In the genomic region with DNA sequence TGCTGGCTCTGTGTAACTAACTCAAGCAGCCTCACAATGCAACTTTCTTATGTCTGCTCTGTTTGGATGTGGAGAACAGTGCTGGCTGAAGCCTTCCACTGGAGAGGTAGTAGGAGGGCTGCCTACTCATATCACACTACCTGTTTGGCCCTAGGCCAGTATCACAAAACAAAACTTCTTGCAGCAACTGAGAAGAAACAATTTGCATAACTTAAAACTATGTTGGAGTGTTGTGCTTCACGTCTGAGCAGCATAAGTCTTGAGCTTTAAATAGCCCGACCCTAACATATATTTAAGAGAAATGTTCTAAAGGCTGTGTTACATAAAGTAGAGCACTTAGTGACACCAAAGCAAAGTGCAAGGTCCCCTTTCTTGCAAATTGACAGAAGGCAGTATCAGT, we compare ENCODE assay signal across 10 cellular contexts.
DNase-seq lines count a peak whose midpoint lies in the region; ATAC-seq lines count a peak whose summit lies in the region.
"Had no signal": no experiment of that assay in that cellular context is flagged by ENCODE, and none has a peak within 500 bp of the region (broad histone marks: within the 10 kb centered on the region; RNA-seq: fewer than 3 reads in every experiment).

No MANE protein-coding gene starts in this region.

- peaks cover 30% of the 10 kb centered on the region for H3K4me1 Mint-ChIP-seq in activated naive CD4-positive, alpha-beta T cell treated with anti-CD3 and anti-CD28 coated beads for 36 hours (ENCODE audit: low read depth)

- ATAC-seq in GM21717 (IDR thresholded peaks at IDR 0.05; ENCODE audit: unreplicated experiment) (peak; percentile 77), HG03135 (IDR thresholded peaks at IDR 0.05; ENCODE audit: unreplicated experiment) (peak; percentile 87), Right ventricle myocardium inferior (no peak)
- ATAC-seq: A549 had no signal

- no peaks in the 10 kb centered on the region for H3K36me3 Mint-ChIP-seq in activated naive CD4-positive, alpha-beta T cell treated with anti-CD3 and anti-CD28 coated beads for 36 hours (ENCODE audit: low read depth)

- H3K9me3 Mint-ChIP-seq in activated naive CD4-positive, alpha-beta T cell treated with anti-CD3 and anti-CD28 coated beads for 36 hours, result no peaks in the 10 kb centered on the region

- CTCF ChIA-PET in activated naive CD4-positive, alpha-beta T cell treated with anti-CD3 and anti-CD28 coated beads for 36 hours (lab: Charles Lee), result no interaction called here

- intact Hi-C loops in activated naive CD4-positive, alpha-beta T cell treated with anti-CD3 and anti-CD28 coated beads for 36 hours (cut with micrococcal nuclease), result loop anchor here (10.0 kb wide), 2 partner anchors 555 to 1235 kb away; partner anchors contain the start of gene KIF5C
- intact Hi-C loops in Right ventricle myocardium inferior (cut with DNase I), result no loop called here

- no peak overlapping the region for H3K4me3 Mint-ChIP-seq in activated naive CD4-positive, alpha-beta T cell treated with anti-CD3 and anti-CD28 coated beads for 36 hours

- no peaks in the 10 kb centered on the region for H3K27me3 Mint-ChIP-seq in activated naive CD4-positive, alpha-beta T cell treated with anti-CD3 and anti-CD28 coated beads for 36 hours (ENCODE audit: low read depth)

- H3K27ac Mint-ChIP-seq in activated naive CD4-positive, alpha-beta T cell treated with anti-CD3 and anti-CD28 coated beads for 36 hours, result no peak overlapping the region

- peak; percentile 22 for DNase-seq in activated naive CD4-positive, alpha-beta T cell treated with anti-CD3 and anti-CD28 coated beads for 36 hours
- no peak for DNase-seq in activated naive CD4-positive, alpha-beta T cell treated with Interleukin-2 at 50 U/mL for 16 hours
- DNase-seq in HT-29 (ENCODE audit: low spot score) (no peak), GM03348 (ENCODE audit: low spot score) (no peak), Right ventricle myocardium inferior (ENCODE audit: missing footprints) (no peak), NCI-H446 treated with DMSO at 0.1 percent for 48 hours (lab: John Stamatoyannopoulos, UW) (no peak)
- DNase-seq: NK-92 treated with Interleukin-12 subunit alpha and Interleukin-12 subunit beta, amount 100 ng/mL, for 24 hours had no signal
